ENCODE assay signal across 9 cellular contexts in the genomic region with DNA sequence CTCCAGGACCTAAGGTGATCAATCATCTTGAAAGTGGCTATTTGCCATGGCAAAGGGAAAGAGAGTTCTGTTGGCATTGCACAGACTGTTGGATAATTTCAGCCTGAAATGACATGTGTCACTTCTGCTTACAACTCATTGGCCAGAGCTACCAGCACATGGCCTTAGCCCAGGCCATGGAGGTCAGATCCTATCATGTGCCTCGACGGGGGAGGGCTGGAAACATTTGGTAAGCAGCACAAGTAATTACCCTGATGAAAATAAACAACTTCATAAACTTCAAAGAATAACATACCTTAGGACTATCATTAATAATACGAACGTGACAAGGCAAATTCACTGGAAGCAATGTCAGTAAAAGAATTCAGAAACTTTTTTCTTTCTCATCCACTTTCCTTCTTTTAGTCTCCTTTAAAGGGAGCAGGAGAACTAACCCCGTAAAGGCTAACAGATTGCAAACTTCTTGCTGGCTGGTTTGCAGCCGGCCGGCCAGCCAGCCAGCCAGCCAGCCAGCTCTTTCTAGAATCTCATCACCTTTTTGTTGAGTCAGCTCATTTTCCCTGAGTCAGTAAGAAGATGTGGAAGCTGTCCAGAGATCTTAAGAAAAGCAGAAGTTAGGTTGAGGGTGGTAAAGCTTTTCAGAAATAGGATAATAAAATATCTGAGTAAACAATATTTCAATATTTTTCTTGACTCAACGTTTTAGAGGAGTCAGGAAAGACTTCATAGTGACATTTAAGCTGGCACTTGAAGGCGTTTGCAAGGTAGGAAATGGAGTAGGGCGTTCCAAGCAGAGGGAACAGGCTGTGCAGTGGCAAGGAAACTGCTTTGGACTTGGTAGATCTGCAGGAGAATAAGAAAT. TPM values are rescaled to one million over a fixed set of nuclear protein-coding genes. Genes with fewer than 3 reads are reported as not detected.
A peak's percentile ranks its signal among the peaks of the same experiment; 100 is the strongest.
DNase-seq lines count a peak whose midpoint lies in the region; ATAC-seq, FAIRE-seq and TF ChIP-seq lines count a peak whose summit lies in the region.
"Had no signal": no experiment of that assay in that cellular context is flagged by ENCODE, and none has a peak within 500 bp of the region (broad histone marks: within the 10 kb centered on the region; RNA-seq: fewer than 3 reads in every experiment).

No MANE protein-coding gene starts in this region.

- H4K5ac ChIP-seq in H1 (ENCODE audit: insufficient read length, low read depth, low read length), result no peak overlapping the region

- H4K8ac ChIP-seq in H1 (ENCODE audit: extremely low read depth, insufficient read depth, low read length), result no peak overlapping the region
- H4K8ac ChIP-seq in mesenchymal stem cell (ENCODE audit: low read length), result no peak overlapping the region

- no peak overlapping the region for H2BK12ac ChIP-seq in H1 (ENCODE audit: low read depth, low read length)
- no peak overlapping the region for H2BK12ac ChIP-seq in mesenchymal stem cell (ENCODE audit: low read length in 2 of 2)

- no peak overlapping the region for H3K56ac ChIP-seq in H1 (replicated peaks; ENCODE audit: insufficient read length, low read depth, low read length)

- CTCF ChIA-PET in H1 (lab: Charles Lee; ENCODE audit: partially characterized antibody), result interaction anchor here (1.3 to 6.1 kb wide), 2 partner anchors 8 to 164 kb away, joined by 3 to 44 read pairs; no protein-coding TSS in a partner anchor

- H3K27me3 ChIP-seq in H1 (replicated peaks in 1 of 4; ENCODE audit: control insufficient read depth in 3 of 4, extremely low read depth in 1 of 4, insufficient read depth in 3 of 4, low read length in 3 of 4) (no peaks in the 10 kb centered on the region), mesenchymal stem cell (ENCODE audit: control insufficient read depth in 1 of 2, insufficient read depth in 1 of 2, low read length in 2 of 2) (no peaks in the 10 kb centered on the region), upper lobe of right lung (no peaks in the 10 kb centered on the region)

- POLR2A ChIA-PET in H1 (lab: Charles Lee; ENCODE audit: partially characterized antibody), result no interaction called here

- no peak for TF ChIP-seq EP300 in H1 (IDR thresholded peaks at IDR 0.05; ENCODE audit: borderline replicate concordance in 1 of 2, low read depth in 2 of 2, low read length in 2 of 2)

- no peak for TF ChIP-seq POLR2A in H1 (IDR thresholded peaks at IDR 0.05; ENCODE audit: control extremely low read depth in 1 of 2, low read depth in 2 of 2, low read length in 2 of 2)

- H3K36me3 Mint-ChIP-seq in activated CD4-positive, alpha-beta T cell treated with anti-CD3 and anti-CD28 coated beads, Interleukin-2, amount 10 ng/mL, durations not matched to agents 24 days and 14 days (ENCODE audit: low read depth), result no peaks in the 10 kb centered on the region
- H3K36me3 Mint-ChIP-seq: activated CD8-positive, alpha-beta memory T cell treated with anti-CD3 and anti-CD28 coated beads, Interleukin-2, amount 10 ng/mL, durations not matched to agents 7 days and 5 days had no signal

- no peak overlapping the region for H3K4me3 Mint-ChIP-seq in activated CD4-positive, alpha-beta T cell treated with anti-CD3 and anti-CD28 coated beads, Interleukin-2, amount 10 ng/mL, durations not matched to agents 24 days and 14 days
- H3K4me3 Mint-ChIP-seq: activated CD8-positive, alpha-beta memory T cell treated with anti-CD3 and anti-CD28 coated beads, Interleukin-2, amount 10 ng/mL, durations not matched to agents 7 days and 5 days had no signal

- H3K23ac ChIP-seq in H1 (ENCODE audit: insufficient read length), result no peak overlapping the region
- H3K23ac ChIP-seq in mesenchymal stem cell (ENCODE audit: low read length in 2 of 2), result no peak overlapping the region

- H2BK120ac ChIP-seq in H1 (replicated peaks; ENCODE audit: low read depth, low read length) (no peak overlapping the region), mesenchymal stem cell (ENCODE audit: low read depth, low read length) (no peak overlapping the region)

- H3K4ac ChIP-seq in H1 (replicated peaks; ENCODE audit: insufficient read length, low read depth, low read length) (no peak overlapping the region), mesenchymal stem cell (ENCODE audit: low read depth in 1 of 2, low read length in 2 of 2) (no peak overlapping the region)

- DNase-seq in SIG-M5 treated with dmso at 0.1 percent for 504 hours (lab: John Stamatoyannopoulos, UW; ENCODE audit: unreplicated experiment) (peak; percentile 75), SIG-M5 (lab: John Stamatoyannopoulos, UW) (no peak), H1 (ENCODE audit: low read depth in 1 of 2, low spot score in 2 of 2) (no peak), mesenchymal stem cell (peak; percentile 45), upper lobe of right lung (no peak), DMS153 (lab: John Stamatoyannopoulos, UW) (no peak)
- no peak for DNase-seq in activated CD4-positive, alpha-beta T cell treated with anti-CD3 and anti-CD28 coated beads, Interleukin-2, amount 10 ng/mL, durations not matched to agents 24 days and 14 days
- DNase-seq: activated CD8-positive, alpha-beta memory T cell treated with anti-CD3 and anti-CD28 coated beads, Interleukin-2, amount 10 ng/mL, durations not matched to agents 7 days and 5 days had no signal

- no peaks in the 10 kb centered on the region for H3K79me2 ChIP-seq in H1 (ENCODE audit: control insufficient read depth in 1 of 2, insufficient read depth in 2 of 2, low read length in 2 of 2)

- H3K9me3 ChIP-seq in H1 (ENCODE audit: insufficient read depth in 2 of 2, low read depth in 1 of 2, low read length in 1 of 2), result no peaks in the 10 kb centered on the region
- H3K9me3 ChIP-seq in mesenchymal stem cell (ENCODE audit: control insufficient read depth, low read length), result no peaks in the 10 kb centered on the region
- H3K9me3 ChIP-seq in upper lobe of right lung, result no peaks in the 10 kb centered on the region

- H3K18ac ChIP-seq in H1 (ENCODE audit: extremely low read depth, low read length) (no peak overlapping the region), mesenchymal stem cell (ENCODE audit: low read depth in 1 of 2, low read length in 2 of 2) (no peak overlapping the region)

- H2BK15ac ChIP-seq in H1 (ENCODE audit: low read length) (no peak overlapping the region), mesenchymal stem cell (ENCODE audit: low read depth, poor library complexity, severe bottlenecking) (no peak overlapping the region)

- no peak overlapping the region for H3K9ac ChIP-seq in H1 (replicated peaks in 1 of 4; ENCODE audit: extremely low read depth in 1 of 4, low read depth in 3 of 4, low read length in 3 of 4)
- peak overlapping the region; percentile 44 for H3K9ac ChIP-seq in mesenchymal stem cell (ENCODE audit: low read length)

- no peak overlapping the region for H3K14ac ChIP-seq in H1 (ENCODE audit: insufficient read length)
- no peak overlapping the region for H3K14ac ChIP-seq in mesenchymal stem cell (ENCODE audit: low read length in 2 of 2)

- H4K20me1 ChIP-seq in H1 (replicated peaks in 1 of 2; ENCODE audit: control insufficient read depth in 1 of 2, insufficient read depth in 2 of 2, low read length in 2 of 2), result no peaks in the 10 kb centered on the region

- 77% methylated on average over 10 of the region's 10 CpGs; no CpG with 5 or more reads in 1 of the 2 experiments for WGBS in H1 (ENCODE audit: extremely low coverage in 1 of 2, insufficient coverage in 1 of 2, insufficient read length in 1 of 2, insufficient replicate concordance in 2 of 2, low coverage in 1 of 2, low lambda C conversion rate in 2 of 2, missing lambda C conversion rate in 1 of 2), 2 experiments
- WGBS in mesenchymal stem cell, result 49% methylated on average over 10 of the region's 10 CpGs

- H2AFZ ChIP-seq in H1 (ENCODE audit: low read length) (no peak overlapping the region), mesenchymal stem cell (ENCODE audit: low read depth, low read length) (no peak overlapping the region)

- no peak overlapping the region for H3K27ac ChIP-seq in H1 (ENCODE audit: low read depth, low read length)
- H3K27ac ChIP-seq in mesenchymal stem cell (ENCODE audit: low read length, poor library complexity, severe bottlenecking), result no peak overlapping the region
- H3K27ac ChIP-seq in upper lobe of right lung, result peak overlapping the region; percentile 40

- no peaks in the 10 kb centered on the region for H3K36me3 ChIP-seq in H1 (ENCODE audit: control insufficient read depth in 2 of 4, insufficient read depth in 4 of 4, low read length in 3 of 4)
- H3K36me3 ChIP-seq in mesenchymal stem cell (ENCODE audit: control insufficient read depth in 1 of 2, insufficient read depth in 2 of 2, low read depth in 1 of 2, low read length in 2 of 2), result no peaks in the 10 kb centered on the region
- H3K36me3 ChIP-seq in upper lobe of right lung, result no peaks in the 10 kb centered on the region

- H3K79me1 ChIP-seq in H1 (ENCODE audit: low read depth, low read length), result no peaks in the 10 kb centered on the region
- no peaks in the 10 kb centered on the region for H3K79me1 ChIP-seq in mesenchymal stem cell (replicated peaks; ENCODE audit: low read length, poor library complexity, severe bottlenecking)

- H3K4me3 ChIP-seq in H1 (ENCODE audit: extremely low read depth in 1 of 4, insufficient read depth in 2 of 4, low read depth in 3 of 4, low read length in 4 of 4), result no peak overlapping the region
- H3K4me3 ChIP-seq in mesenchymal stem cell (ENCODE audit: insufficient read depth in 1 of 2, low read depth in 1 of 2, low read length in 2 of 2), result peak overlapping the region in 1 of 2 experiments; percentile 40
- no peak overlapping the region for H3K4me3 ChIP-seq in upper lobe of right lung

- H3K4me1 Mint-ChIP-seq in activated CD4-positive, alpha-beta T cell treated with anti-CD3 and anti-CD28 coated beads, Interleukin-2, amount 10 ng/mL, durations not matched to agents 24 days and 14 days, result no peaks in the 10 kb centered on the region

- H3K4me2 ChIP-seq in H1 (ENCODE audit: insufficient read depth in 1 of 2, low read depth in 2 of 2, low read length in 2 of 2) (no peak overlapping the region), mesenchymal stem cell (ENCODE audit: low read length, poor library complexity, severe bottlenecking) (no peak overlapping the region)

- H3K9me3 Mint-ChIP-seq in activated CD4-positive, alpha-beta T cell treated with anti-CD3 and anti-CD28 coated beads, Interleukin-2, amount 10 ng/mL, durations not matched to agents 24 days and 14 days, result no peaks in the 10 kb centered on the region

- H3K27me3 Mint-ChIP-seq in activated CD4-positive, alpha-beta T cell treated with anti-CD3 and anti-CD28 coated beads, Interleukin-2, amount 10 ng/mL, durations not matched to agents 24 days and 14 days, result peaks cover 43% of the 10 kb centered on the region

- no peak for FAIRE-seq in H1 (lab: Jason Lieb, UNC)

- intact Hi-C loops in upper lobe of right lung (cut with DNase I), result no loop called here
- intact Hi-C loops in activated CD4-positive, alpha-beta T cell treated with anti-CD3 and anti-CD28 coated beads, Interleukin-2, amount 10 ng/mL, durations not matched to agents 24 days and 14 days (cut with micrococcal nuclease), result no loop called here

- H3K27ac Mint-ChIP-seq in activated CD4-positive, alpha-beta T cell treated with anti-CD3 and anti-CD28 coated beads, Interleukin-2, amount 10 ng/mL, durations not matched to agents 24 days and 14 days, result no peak overlapping the region
- H3K27ac Mint-ChIP-seq: activated CD8-positive, alpha-beta memory T cell treated with anti-CD3 and anti-CD28 coated beads, Interleukin-2, amount 10 ng/mL, durations not matched to agents 7 days and 5 days had no signal

- H3K4me1 ChIP-seq in H1 (replicated peaks in 1 of 4; ENCODE audit: control insufficient read depth in 3 of 4, insufficient read depth in 4 of 4, low read length in 3 of 4) (no peaks in the 10 kb centered on the region), mesenchymal stem cell (ENCODE audit: control insufficient read depth, insufficient read depth, low read depth, low read length) (no peaks in the 10 kb centered on the region), upper lobe of right lung (peaks cover 15% of the 10 kb centered on the region)

- no peak overlapping the region for H2BK20ac ChIP-seq in H1 (ENCODE audit: low read length)

- no peaks in the 10 kb centered on the region for H3K23me2 ChIP-seq in H1 (ENCODE audit: low read depth, low read length)

- TF ChIP-seq CTCF in H1 (IDR thresholded peaks at IDR 0.05; ENCODE audit: control extremely low read depth in 1 of 3, insufficient read depth in 1 of 3, low read depth in 1 of 3, low read length in 3 of 3) (no peak), upper lobe of right lung (IDR thresholded peaks at IDR 0.05) (no peak)

- H2AK5ac ChIP-seq in H1 (ENCODE audit: low read depth, low read length), result no peak overlapping the region
- H2AK5ac ChIP-seq in mesenchymal stem cell (ENCODE audit: low read length, severe bottlenecking), result no peak overlapping the region

- no peak overlapping the region for H2BK5ac ChIP-seq in H1 (ENCODE audit: low read depth, low read length)
- H2BK5ac ChIP-seq in mesenchymal stem cell (ENCODE audit: low read depth, low read length, poor library complexity, severe bottlenecking), result no peak overlapping the region

- H4K91ac ChIP-seq in H1 (replicated peaks; ENCODE audit: insufficient read length, low read length) (no peak overlapping the region), mesenchymal stem cell (ENCODE audit: low read length) (no peak overlapping the region)

- TF ChIP-seq RAD21 in H1 (IDR thresholded peaks at IDR 0.05 in 1 of 2, conservative IDR thresholded peaks at IDR 0.05 in 1 of 2; ENCODE audit: low read depth in 2 of 2, low read length in 2 of 2), result no peak

- ATAC-seq in upper lobe of right lung, result peak; percentile 75
- no peak for ATAC-seq in HG02759 (IDR thresholded peaks at IDR 0.05; ENCODE audit: unreplicated experiment)
- ATAC-seq: activated CD8-positive, alpha-beta memory T cell treated with anti-CD3 and anti-CD28 coated beads, Interleukin-2, amount 10 ng/mL, durations not matched to agents 7 days and 5 days had no signal

RNA-seq across cellular contexts. Expression of a gene that starts 31.9 kb away (rescaled TPM):
- 4.6 and 5.7 TPM in 2 replicates for total RNA-seq in H1 (2021; fragmentation: NEBNext Ultra II Directional; extraction: Animal tissue kit (Norgen Biotek cat#: 25700))
- polyA plus RNA-seq in H1 (2011; rRNA removed), result 5.0 and 7.0 TPM in 2 replicates
- 5.7 TPM for polyA plus RNA-seq in H1 (2011; cell fraction: cytosol; rRNA removed)
- 2.4 TPM for polyA plus RNA-seq in H1 (2011; cell fraction: nucleus; rRNA removed)
- polyA plus RNA-seq in H1 (2012, experiment 1 of 2), result 4.1 to 5.5 TPM (median 5.0 TPM) in 4 replicates
- 3.1 TPM for polyA plus RNA-seq in H1 (2012, experiment 2 of 2)
- 5.1 TPM for polyA plus RNA-seq in H1 (2013, experiment 1 of 2)
- 5.2 TPM for polyA plus RNA-seq in H1 (2013, experiment 2 of 2)
- polyA minus RNA-seq in H1 (2011; rRNA and poly(A)+ RNA removed), result 3.4 and 3.5 TPM in 2 replicates
- polyA minus RNA-seq in H1 (2011; cell fraction: cytosol; rRNA and poly(A)+ RNA removed), result 3.7 TPM
- 2.6 TPM for polyA minus RNA-seq in H1 (2011; cell fraction: nucleus; rRNA and poly(A)+ RNA removed)
- polyA plus RNA-seq in mesenchymal stem cell (2013, experiment 1 of 2), result 24.4 TPM
- polyA plus RNA-seq in mesenchymal stem cell (2013, experiment 2 of 2), result 24.5 TPM
- total RNA-seq in upper lobe of right lung, result 23.8 TPM
- not detected in 2 replicates for total RNA-seq in activated CD4-positive, alpha-beta T cell treated with anti-CD3 and anti-CD28 coated beads, Interleukin-2, amount 10 ng/mL, durations not matched to agents 24 days and 14 days
- total RNA-seq: activated CD8-positive, alpha-beta memory T cell treated with anti-CD3 and anti-CD28 coated beads, Interleukin-2, amount 10 ng/mL, durations not matched to agents 7 days and 5 days had no signal

RNA-seq across cellular contexts. Expression of a gene that starts 35.5 kb away (rescaled TPM):
- 82.1 and 85.1 TPM in 2 replicates for total RNA-seq in H1 (2021; fragmentation: NEBNext Ultra II Directional; extraction: Animal tissue kit (Norgen Biotek cat#: 25700))
- 5.5 and 9.3 TPM in 2 replicates for polyA plus RNA-seq in H1 (2011; rRNA removed)
- polyA plus RNA-seq in H1 (2011; cell fraction: cytosol; rRNA removed), result 10.2 TPM
- polyA plus RNA-seq in H1 (2011; cell fraction: nucleus; rRNA removed), result 2.9 TPM
- 20.1 to 59.8 TPM (median 23.8 TPM) in 4 replicates for polyA plus RNA-seq in H1 (2012, experiment 1 of 2)
- polyA plus RNA-seq in H1 (2012, experiment 2 of 2), result 20.8 TPM
- polyA plus RNA-seq in H1 (2013, experiment 1 of 2), result 27.6 TPM
- polyA plus RNA-seq in H1 (2013, experiment 2 of 2), result 27.1 TPM
- polyA minus RNA-seq in H1 (2011; rRNA and poly(A)+ RNA removed), result 11.8 and 16.2 TPM in 2 replicates
- polyA minus RNA-seq in H1 (2011; cell fraction: cytosol; rRNA and poly(A)+ RNA removed), result 18.4 TPM
- polyA minus RNA-seq in H1 (2011; cell fraction: nucleus; rRNA and poly(A)+ RNA removed), result 13.5 TPM
- 28.6 TPM for polyA plus RNA-seq in mesenchymal stem cell (2013, experiment 1 of 2)
- 29.2 TPM for polyA plus RNA-seq in mesenchymal stem cell (2013, experiment 2 of 2)
- total RNA-seq in upper lobe of right lung, result 59.2 TPM
- total RNA-seq in activated CD4-positive, alpha-beta T cell treated with anti-CD3 and anti-CD28 coated beads, Interleukin-2, amount 10 ng/mL, durations not matched to agents 24 days and 14 days, result 83.5 and 83.8 TPM in 2 replicates

Comparison
In these comparisons a context has a peak if more than half of its experiments do, and no peak if none do; other contexts are left out.
1. DNase-seq: peak in SIG-M5 treated with dmso at 0.1 percent for 504 hours (single experiment) and mesenchymal stem cell (single experiment); none in SIG-M5 (single experiment), H1 (0 of 2), upper lobe of right lung (single experiment), activated CD4-positive, alpha-beta T cell treated with anti-CD3 and anti-CD28 coated beads, Interleukin-2, amount 10 ng/mL, durations not matched to agents 24 days and 14 days (single experiment) and DMS153 (single experiment).